9 cellular contexts compared by ENCODE assay signal in the genomic region with DNA sequence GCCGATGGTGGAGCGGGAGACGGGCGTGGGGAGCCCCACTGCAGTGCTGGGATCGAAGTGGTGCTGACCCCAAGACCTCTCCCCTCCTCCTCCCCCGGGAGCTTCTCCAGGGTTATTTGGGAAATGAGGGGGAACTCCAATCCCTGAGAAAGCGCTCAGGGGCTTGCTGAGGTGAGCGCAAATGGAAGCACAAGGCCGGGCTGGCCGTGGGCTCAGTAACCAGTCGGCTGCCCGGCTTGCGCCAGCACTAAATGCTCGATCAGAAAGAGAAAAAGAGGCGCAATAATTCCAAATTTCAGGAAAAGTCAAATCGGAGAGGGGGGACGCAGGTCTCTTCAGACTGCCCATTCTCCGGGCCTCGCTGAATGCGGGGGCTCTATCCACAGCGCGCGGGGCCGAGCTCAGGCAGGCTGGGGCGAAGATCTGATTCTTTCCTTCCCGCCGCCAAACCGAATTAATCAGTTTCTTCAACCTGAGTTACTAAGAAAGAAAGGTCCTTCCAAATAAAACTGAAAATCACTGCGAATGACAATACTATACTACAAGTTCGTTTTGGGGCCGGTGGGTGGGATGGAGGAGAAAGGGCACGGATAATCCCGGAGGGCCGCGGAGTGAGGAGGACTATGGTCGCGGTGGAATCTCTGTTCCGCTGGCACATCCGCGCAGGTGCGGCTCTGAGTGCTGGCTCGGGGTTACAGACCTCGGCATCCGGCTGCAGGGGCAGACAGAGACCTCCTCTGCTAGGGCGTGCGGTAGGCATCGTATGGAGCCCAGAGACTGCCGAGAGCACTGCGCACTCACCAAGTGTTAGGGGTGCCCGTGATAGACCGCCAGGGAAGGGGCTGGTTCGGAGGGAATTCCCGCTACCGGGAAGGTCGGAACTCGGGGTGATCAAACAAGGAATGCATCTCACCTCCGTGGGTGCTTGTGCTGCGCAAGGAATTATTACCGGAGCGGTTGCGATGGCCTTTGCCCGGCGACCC. TPM values are rescaled to one million over a fixed set of nuclear protein-coding genes. Genes with fewer than 3 reads are reported as not detected.
DNase-seq lines count a peak whose midpoint lies in the region; ATAC-seq and TF ChIP-seq lines count a peak whose summit lies in the region.
"Had no signal": no experiment of that assay in that cellular context is flagged by ENCODE, and none has a peak within 500 bp of the region (broad histone marks: within the 10 kb centered on the region; RNA-seq: fewer than 3 reads in every experiment).

No MANE protein-coding gene starts in this region.

- H3K9me3 Mint-ChIP-seq in CD4-positive, CD25-positive, alpha-beta regulatory T cell = peaks cover 0 to 12% (median 1%) of the 10 kb centered on the region in 7 donors
- no peaks in the 10 kb centered on the region for H3K9me3 Mint-ChIP-seq in WTC11
- no peaks in the 10 kb centered on the region for H3K9me3 Mint-ChIP-seq in activated naive CD8-positive, alpha-beta T cell (ENCODE audit: low read depth)
- no peaks in the 10 kb centered on the region for H3K9me3 Mint-ChIP-seq in natural killer cell treated with Interleukin-12 subunit alpha and Interleukin-12 subunit beta and Interleukin-15 and Interleukin-18, amount 100 ng/mL, for 72 hours

- no peak overlapping the region for H3K27ac Mint-ChIP-seq in CD4-positive, CD25-positive, alpha-beta regulatory T cell
- H3K27ac Mint-ChIP-seq in WTC11 = no peak overlapping the region
- peak overlapping the region; percentile 54 for H3K27ac Mint-ChIP-seq in activated naive CD8-positive, alpha-beta T cell
- H3K27ac Mint-ChIP-seq in natural killer cell treated with Interleukin-12 subunit alpha and Interleukin-12 subunit beta and Interleukin-15 and Interleukin-18, amount 100 ng/mL, for 72 hours = no peak overlapping the region

- H3K4me3 ChIP-seq in CD4-positive, CD25-positive, alpha-beta regulatory T cell (ENCODE audit: low read depth, low read length) = no peak overlapping the region
- no peak overlapping the region for H3K4me3 ChIP-seq in mucosa of descending colon

- H3K9me3 ChIP-seq in CD4-positive, CD25-positive, alpha-beta regulatory T cell (ENCODE audit: control insufficient read depth in 2 of 2, low read length in 2 of 2) = no peaks in the 10 kb centered on the region
- no peaks in the 10 kb centered on the region for H3K9me3 ChIP-seq in mucosa of descending colon
- H3K9me3 ChIP-seq: BE2C had no signal

- H3K36me3 Mint-ChIP-seq in CD4-positive, CD25-positive, alpha-beta regulatory T cell = peaks cover 3% of the 10 kb centered on the region
- H3K36me3 Mint-ChIP-seq in WTC11 = no peaks in the 10 kb centered on the region
- H3K36me3 Mint-ChIP-seq in activated naive CD8-positive, alpha-beta T cell = no peaks in the 10 kb centered on the region
- no peaks in the 10 kb centered on the region for H3K36me3 Mint-ChIP-seq in natural killer cell treated with Interleukin-12 subunit alpha and Interleukin-12 subunit beta and Interleukin-15 and Interleukin-18, amount 100 ng/mL, for 72 hours

- no peak overlapping the region for H3K27ac ChIP-seq in CD4-positive, CD25-positive, alpha-beta regulatory T cell (ENCODE audit: insufficient read depth, low read length, poor library complexity, severe bottlenecking)

- CTCF ChIA-PET in WTC11 (lab: Charles Lee) = interaction anchor here (0.6 to 4.2 kb wide), 8 partner anchors 11 to 152 kb away, joined by 3 to 41 read pairs (median 4); a partner anchor contains a TSS

- intact Hi-C loops in mucosa of descending colon (cut with DNase I, micrococcal nuclease) = no loop called here

- H3K4me1 Mint-ChIP-seq in CD4-positive, CD25-positive, alpha-beta regulatory T cell = peaks cover 5 to 45% (median 21%) of the 10 kb centered on the region in 4 donors
- H3K4me1 Mint-ChIP-seq in WTC11 = peaks cover 38% of the 10 kb centered on the region
- peaks cover 37% of the 10 kb centered on the region for H3K4me1 Mint-ChIP-seq in activated naive CD8-positive, alpha-beta T cell (ENCODE audit: low read depth)
- H3K4me1 Mint-ChIP-seq in natural killer cell treated with Interleukin-12 subunit alpha and Interleukin-12 subunit beta and Interleukin-15 and Interleukin-18, amount 100 ng/mL, for 72 hours (ENCODE audit: low read depth in 2 of 2) = peaks cover 34 to 36% of the 10 kb centered on the region in 2 donors

- no peak for TF ChIP-seq CTCF in WTC11 (IDR thresholded peaks at IDR 0.05)
- no peak for TF ChIP-seq CTCF in mucosa of descending colon (IDR thresholded peaks at IDR 0.05)

- peaks cover 31% of the 10 kb centered on the region for H3K27me3 ChIP-seq in CD4-positive, CD25-positive, alpha-beta regulatory T cell (ENCODE audit: control insufficient read depth, insufficient read depth, low read length)

- peak in 1 of 3 donors; percentile 38 for DNase-seq in CD4-positive, CD25-positive, alpha-beta regulatory T cell
- peak; percentile 77 for DNase-seq in WTC11 (ENCODE audit: low spot score)
- DNase-seq in natural killer cell treated with Interleukin-12 subunit alpha and Interleukin-12 subunit beta and Interleukin-15 and Interleukin-18, amount 100 ng/mL, for 72 hours (ENCODE audit: low spot score) = no peak
- DNase-seq in GF-D8 (lab: John Stamatoyannopoulos, UW) = no peak
- no peak for DNase-seq in mucosa of descending colon
- DNase-seq in NCI-H2171 treated with DMSO at 0.1 percent for 48 hours (lab: John Stamatoyannopoulos, UW) = no peak
- DNase-seq: BE2C had no signal

- H3K4me1 ChIP-seq in CD4-positive, CD25-positive, alpha-beta regulatory T cell (ENCODE audit: control insufficient read depth, insufficient read depth, low read length, poor library complexity, severe bottlenecking) = peaks cover 32% of the 10 kb centered on the region
- H3K4me1 ChIP-seq in mucosa of descending colon (ENCODE audit: low read depth) = peaks cover 12% of the 10 kb centered on the region
- H3K4me1 ChIP-seq: BE2C had no signal

- H3K27me3 Mint-ChIP-seq in CD4-positive, CD25-positive, alpha-beta regulatory T cell = peaks cover 81% of the 10 kb centered on the region
- peaks cover 98% of the 10 kb centered on the region for H3K27me3 Mint-ChIP-seq in WTC11 (ENCODE audit: low read depth)
- peaks cover 49% of the 10 kb centered on the region for H3K27me3 Mint-ChIP-seq in activated naive CD8-positive, alpha-beta T cell
- peaks cover 49 to 54% of the 10 kb centered on the region in 2 donors for H3K27me3 Mint-ChIP-seq in natural killer cell treated with Interleukin-12 subunit alpha and Interleukin-12 subunit beta and Interleukin-15 and Interleukin-18, amount 100 ng/mL, for 72 hours

- peak; percentile 36 to 51 for ATAC-seq in CD4-positive, CD25-positive, alpha-beta regulatory T cell (ENCODE audit: low read depth in 2 of 2)
- ATAC-seq in WTC11 = peak; percentile 30
- no peak for ATAC-seq in natural killer cell treated with Interleukin-12 subunit alpha and Interleukin-12 subunit beta and Interleukin-15 and Interleukin-18, amount 100 ng/mL, for 72 hours
- no peak for ATAC-seq in GM18519 (IDR thresholded peaks at IDR 0.05; ENCODE audit: low FRiP score, unreplicated experiment)
- ATAC-seq in mucosa of descending colon = no peak

- POLR2A ChIA-PET in WTC11 (lab: Charles Lee) = interaction anchor here (1.2 kb wide), 1 partner anchor 99 kb away, joined by 3 read pairs; no protein-coding TSS in a partner anchor

- H3K4me3 Mint-ChIP-seq in CD4-positive, CD25-positive, alpha-beta regulatory T cell = peak overlapping the region in 3 of 4 donors; percentile 28 to 82 (median 69)
- peak overlapping the region; percentile 68 for H3K4me3 Mint-ChIP-seq in WTC11
- H3K4me3 Mint-ChIP-seq in activated naive CD8-positive, alpha-beta T cell = peak overlapping the region; percentile 80
- H3K4me3 Mint-ChIP-seq in natural killer cell treated with Interleukin-12 subunit alpha and Interleukin-12 subunit beta and Interleukin-15 and Interleukin-18, amount 100 ng/mL, for 72 hours = peak overlapping the region; percentile 15

- no peaks in the 10 kb centered on the region for H3K36me3 ChIP-seq in CD4-positive, CD25-positive, alpha-beta regulatory T cell (ENCODE audit: control insufficient read depth, insufficient read depth, low read length)
- no peaks in the 10 kb centered on the region for H3K36me3 ChIP-seq in mucosa of descending colon (ENCODE audit: low read depth)
- H3K36me3 ChIP-seq: BE2C had no signal

TF ChIP-seq in WTC11, 78 proteins besides CTCF, POLR2A, EP300 and RAD21 (continues in another document):
- TF ChIP-seq, protein P1, sequence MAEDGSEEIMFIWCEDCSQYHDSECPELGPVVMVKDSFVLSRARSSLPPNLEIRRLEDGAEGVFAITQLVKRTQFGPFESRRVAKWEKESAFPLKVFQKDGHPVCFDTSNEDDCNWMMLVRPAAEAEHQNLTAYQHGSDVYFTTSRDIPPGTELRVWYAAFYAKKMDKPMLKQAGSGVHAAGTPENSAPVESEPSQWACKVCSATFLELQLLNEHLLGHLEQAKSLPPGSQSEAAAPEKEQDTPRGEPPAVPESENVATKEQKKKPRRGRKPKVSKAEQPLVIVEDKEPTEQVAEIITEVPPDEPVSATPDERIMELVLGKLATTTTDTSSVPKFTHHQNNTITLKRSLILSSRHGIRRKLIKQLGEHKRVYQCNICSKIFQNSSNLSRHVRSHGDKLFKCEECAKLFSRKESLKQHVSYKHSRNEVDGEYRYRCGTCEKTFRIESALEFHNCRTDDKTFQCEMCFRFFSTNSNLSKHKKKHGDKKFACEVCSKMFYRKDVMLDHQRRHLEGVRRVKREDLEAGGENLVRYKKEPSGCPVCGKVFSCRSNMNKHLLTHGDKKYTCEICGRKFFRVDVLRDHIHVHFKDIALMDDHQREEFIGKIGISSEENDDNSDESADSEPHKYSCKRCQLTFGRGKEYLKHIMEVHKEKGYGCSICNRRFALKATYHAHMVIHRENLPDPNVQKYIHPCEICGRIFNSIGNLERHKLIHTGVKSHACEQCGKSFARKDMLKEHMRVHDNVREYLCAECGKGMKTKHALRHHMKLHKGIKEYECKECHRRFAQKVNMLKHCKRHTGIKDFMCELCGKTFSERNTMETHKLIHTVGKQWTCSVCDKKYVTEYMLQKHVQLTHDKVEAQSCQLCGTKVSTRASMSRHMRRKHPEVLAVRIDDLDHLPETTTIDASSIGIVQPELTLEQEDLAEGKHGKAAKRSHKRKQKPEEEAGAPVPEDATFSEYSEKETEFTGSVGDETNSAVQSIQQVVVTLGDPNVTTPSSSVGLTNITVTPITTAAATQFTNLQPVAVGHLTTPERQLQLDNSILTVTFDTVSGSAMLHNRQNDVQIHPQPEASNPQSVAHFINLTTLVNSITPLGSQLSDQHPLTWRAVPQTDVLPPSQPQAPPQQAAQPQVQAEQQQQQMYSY (CRISPR knock-in tag; IDR thresholded peaks at IDR 0.05) = peak; percentile 68

RNA-seq across cellular contexts. Expression of a gene that starts 4.2 kb away (rescaled TPM):
- not detected for total RNA-seq in CD4-positive, CD25-positive, alpha-beta regulatory T cell
- polyA plus RNA-seq in CD4-positive, CD25-positive, alpha-beta regulatory T cell = not detected
- 1.3 to 1.8 TPM (median 1.6 TPM) in 3 replicates for total RNA-seq in WTC11 (2021)
- under 1 TPM; 0.45 to 0.71 TPM for total RNA-seq in natural killer cell treated with Interleukin-12 subunit alpha and Interleukin-12 subunit beta and Interleukin-15 and Interleukin-18, amount 100 ng/mL, for 72 hours
- under 1 TPM; 0.14 to 0.60 (median 0.24) TPM for total RNA-seq in mucosa of descending colon

RNA-seq across cellular contexts. Expression of a gene that starts 30.2 kb away (rescaled TPM):
- total RNA-seq in CD4-positive, CD25-positive, alpha-beta regulatory T cell = not detected
- under 1 TPM in 2 of 4 donors, not detected in 2; 0.06 to 0.09 TPM for polyA plus RNA-seq in CD4-positive, CD25-positive, alpha-beta regulatory T cell
- total RNA-seq in WTC11 (2021) (0.44 to 0.78 TPM (median 0.74 TPM) in 3 replicates), mucosa of descending colon (under 1 TPM in 1 of 3 donors, not detected in 2; 0.22 TPM)
- total RNA-seq in natural killer cell treated with Interleukin-12 subunit alpha and Interleukin-12 subunit beta and Interleukin-15 and Interleukin-18, amount 100 ng/mL, for 72 hours = not detected

Comparison
In these comparisons a context has a peak if more than half of its experiments do, and no peak if none do; other contexts are left out.
1. ATAC-seq: peak in CD4-positive, CD25-positive, alpha-beta regulatory T cell (2 of 2) and WTC11 (single experiment); none in natural killer cell treated with Interleukin-12 subunit alpha and Interleukin-12 subunit beta and Interleukin-15 and Interleukin-18, amount 100 ng/mL, for 72 hours (0 of 2), GM18519 (single experiment) and mucosa of descending colon (single experiment).
2. H3K4me3 Mint-ChIP-seq: peak in every context shown above with its lines; median percentile 80 in activated naive CD8-positive, alpha-beta T cell; 69 in CD4-positive, CD25-positive, alpha-beta regulatory T cell; 68 in WTC11; 15 in natural killer cell treated with Interleukin-12 subunit alpha and Interleukin-12 subunit beta and Interleukin-15 and Interleukin-18, amount 100 ng/mL, for 72 hours.